Comparison of ENCODE assay signal across 24 cellular contexts in genomic region chr5:137960141-137960540, GRCh38.
"Had no signal": no experiment of that assay in that cellular context is flagged by ENCODE, and none has a peak within 500 bp of the region (broad histone marks: within the 10 kb centered on the region; RNA-seq: fewer than 3 reads in every experiment).

No MANE protein-coding gene starts in this region.

- H3K27ac Mint-ChIP-seq: activated naive CD8-positive, alpha-beta T cell treated with anti-CD3 and anti-CD28 coated beads for 36 hours; activated T-cell treated with anti-CD3 and anti-CD28 coated beads, Interleukin-2, amount 50 U/mL, for 24 hours; stimulated activated naive CD8-positive, alpha-beta T cell treated with anti-CD3 and anti-CD28 coated beads, Interleukin-15, Interleukin-2, amounts not matched to agents 100 ng/mL and 50 ng/mL, for 24 hours; T-helper 2 cell treated with Interferon-gamma antibody and Interleukin-4, amounts not matched to agents 5 μg/mL and 100 μg/mL, for 36 hours had no signal

- H3K27me3 Mint-ChIP-seq: activated naive CD8-positive, alpha-beta T cell treated with anti-CD3 and anti-CD28 coated beads for 36 hours; activated T-cell treated with anti-CD3 and anti-CD28 coated beads, Interleukin-2, amount 50 U/mL, for 24 hours; stimulated activated naive CD8-positive, alpha-beta T cell treated with anti-CD3 and anti-CD28 coated beads, Interleukin-15, Interleukin-2, amounts not matched to agents 100 ng/mL and 50 ng/mL, for 24 hours had no signal

- H3K27ac ChIP-seq: breast epithelium, lower lobe of right lung, neutrophil, ovary, SK-N-MC, tibial artery, VCaP had no signal

- ATAC-seq: left colon, lower lobe of right lung, right cardiac atrium had no signal

- DNase-seq: activated CD4-positive, alpha-beta T cell treated with anti-CD3 and anti-CD28 coated beads for 1 hour; activated CD4-positive, alpha-beta T cell treated with anti-CD3 and anti-CD28 coated beads, Interleukin-2, amount 50 U/mL, for 1 hour; activated CD8-positive, alpha-beta memory T cell treated with anti-CD3 and anti-CD28 coated beads for 24 hours; activated CD8-positive, alpha-beta memory T cell treated with anti-CD3 and anti-CD28 coated beads, Interleukin-2, amount 50 U/mL, for 4 hours; activated naive CD4-positive, alpha-beta T cell treated with Interleukin-2 at 50 U/mL for 16 hours; activated naive CD8-positive, alpha-beta T cell treated with anti-CD3 and anti-CD28 coated beads for 36 hours; activated T-cell treated with anti-CD3 and anti-CD28 coated beads, Interleukin-2, amount 50 U/mL, for 24 hours; amniotic stem cell; effector CD4-positive, alpha-beta T cell; left colon; lower lobe of right lung; ovary; psoas muscle; right cardiac atrium; stimulated activated CD4-positive, alpha-beta T cell treated with anti-CD3 and anti-CD28 coated beads, Interleukin-4, amount 100 ng/mL, for 24 hours; SW 1271; tibial artery had no signal

- H3K9me3 Mint-ChIP-seq: activated naive CD8-positive, alpha-beta T cell treated with anti-CD3 and anti-CD28 coated beads for 36 hours; activated T-cell treated with anti-CD3 and anti-CD28 coated beads, Interleukin-2, amount 50 U/mL, for 24 hours; nephron; stimulated activated naive CD8-positive, alpha-beta T cell treated with anti-CD3 and anti-CD28 coated beads, Interleukin-15, Interleukin-2, amounts not matched to agents 100 ng/mL and 50 ng/mL, for 24 hours; T-helper 2 cell treated with Interferon-gamma antibody and Interleukin-4, amounts not matched to agents 5 μg/mL and 100 μg/mL, for 36 hours had no signal

- H3K4me3 ChIP-seq: breast epithelium, lower lobe of right lung, ovary, psoas muscle, SK-N-MC, tibial artery had no signal

- H3K27me3 ChIP-seq: breast epithelium, neutrophil, ovary, tibial artery had no signal

- H3K4me1 Mint-ChIP-seq: nephron had no signal

- H3K4me1 ChIP-seq: breast epithelium, lower lobe of right lung, tibial artery had no signal

- H3K36me3 ChIP-seq: breast epithelium, ovary had no signal

- H3K9me3 ChIP-seq: breast epithelium, lower lobe of right lung, neutrophil, ovary, psoas muscle, tibial artery had no signal

- H3K4me3 Mint-ChIP-seq: activated naive CD8-positive, alpha-beta T cell treated with anti-CD3 and anti-CD28 coated beads for 36 hours; activated T-cell treated with anti-CD3 and anti-CD28 coated beads, Interleukin-2, amount 50 U/mL, for 24 hours; nephron; stimulated activated naive CD8-positive, alpha-beta T cell treated with anti-CD3 and anti-CD28 coated beads, Interleukin-15, Interleukin-2, amounts not matched to agents 100 ng/mL and 50 ng/mL, for 24 hours; T-helper 2 cell treated with Interferon-gamma antibody and Interleukin-4, amounts not matched to agents 5 μg/mL and 100 μg/mL, for 36 hours had no signal
